15 cellular contexts compared by ENCODE assay signal in the genomic region with DNA sequence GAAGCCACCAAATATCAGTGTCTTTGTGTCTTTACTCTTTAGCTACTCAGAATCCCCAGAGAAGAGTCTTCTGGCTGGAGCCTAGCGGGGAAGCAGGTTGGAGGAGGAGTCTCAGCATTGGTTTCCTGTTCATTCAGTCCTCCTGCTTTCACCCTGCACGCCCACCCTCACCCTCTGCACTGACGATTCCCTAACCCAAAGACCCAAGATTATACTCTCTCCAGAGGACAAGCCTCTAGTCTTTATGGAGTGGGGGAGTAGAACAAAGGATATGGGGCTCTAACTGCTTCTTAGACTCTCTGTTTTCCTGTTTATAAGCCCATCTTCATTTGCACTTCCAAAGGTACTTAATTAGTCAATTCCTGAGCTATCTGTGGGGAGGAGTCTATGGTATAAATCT.
A peak's percentile ranks its signal among the peaks of the same experiment; 100 is the strongest.
DNase-seq lines count a peak whose midpoint lies in the region; TF ChIP-seq lines count a peak whose summit lies in the region.
"Had no signal": no experiment of that assay in that cellular context is flagged by ENCODE, and none has a peak within 500 bp of the region (broad histone marks: within the 10 kb centered on the region; RNA-seq: fewer than 3 reads in every experiment).

No MANE protein-coding gene starts in this region.

- no peak overlapping the region for H2BK120ac ChIP-seq in mesendoderm (ENCODE audit: low read depth, low read length)

- H4K20me1 ChIP-seq in BLaER1 (no peaks in the 10 kb centered on the region), Karpas-422 (ENCODE audit: insufficient read depth, low read depth, low read length) (no peaks in the 10 kb centered on the region)

- H3K27ac ChIP-seq in BLaER1 (no peak overlapping the region), Karpas-422 (ENCODE audit: low read length) (no peak overlapping the region), ectodermal cell (ENCODE audit: insufficient read depth, low read depth, low read length, poor library complexity, severe bottlenecking) (no peak overlapping the region), mesendoderm (ENCODE audit: low read depth, low read length) (no peak overlapping the region), esophagus muscularis mucosa (replicated peaks in 1 of 4) (no peak overlapping the region)
- H3K27ac ChIP-seq: SK-N-MC had no signal

- no peak overlapping the region for H4K5ac ChIP-seq in mesendoderm (ENCODE audit: low read length)

- H2BK15ac ChIP-seq in mesendoderm (replicated peaks; ENCODE audit: low read depth) = no peak overlapping the region

- 0 out of 2 replicates have a peak overlapping the region, but pooled peaks have one; percentile 9 for H2AFZ ChIP-seq in Karpas-422 (ENCODE audit: low read length)

- H2BK5ac ChIP-seq in mesendoderm (ENCODE audit: low read length) = no peak overlapping the region

- no peak overlapping the region for H3K56ac ChIP-seq in mesendoderm (ENCODE audit: low read length)

- H2AK5ac ChIP-seq in mesendoderm (ENCODE audit: low read length) = no peak overlapping the region

- H3K9me3 ChIP-seq in BLaER1 (no peaks in the 10 kb centered on the region), Karpas-422 (ENCODE audit: low read length) (no peaks in the 10 kb centered on the region), ectodermal cell (ENCODE audit: control insufficient read depth, low read length) (no peaks in the 10 kb centered on the region), esophagus muscularis mucosa (no peaks in the 10 kb centered on the region)

- H3K4me3 ChIP-seq in BLaER1 (no peak overlapping the region), Karpas-422 (ENCODE audit: low read length) (no peak overlapping the region), ectodermal cell (ENCODE audit: insufficient read depth, low read depth, low read length) (peak overlapping the region; percentile 7), mesendoderm (ENCODE audit: low read length) (no peak overlapping the region), esophagus muscularis mucosa (no peak overlapping the region)
- H3K4me3 ChIP-seq: SK-N-MC had no signal

- H3K9ac ChIP-seq in BLaER1 = no peak overlapping the region
- H3K9ac ChIP-seq in Karpas-422 (ENCODE audit: low read length) = no peak overlapping the region
- H3K9ac ChIP-seq in mesendoderm (ENCODE audit: low read length) = no peak overlapping the region

- H3K23ac ChIP-seq in mesendoderm (ENCODE audit: low read length) = no peak overlapping the region

- no peak overlapping the region for H3K18ac ChIP-seq in mesendoderm (ENCODE audit: low read length)

- no peaks in the 10 kb centered on the region for H3K9me2 ChIP-seq in Karpas-422 (replicated peaks; ENCODE audit: insufficient read depth, low read length)

- H3K4ac ChIP-seq in mesendoderm (ENCODE audit: low read depth, low read length) = no peak overlapping the region

- intact Hi-C loops in esophagus muscularis mucosa (cut with DNase I) = no loop called here

- H3K4me1 ChIP-seq in BLaER1 (peaks cover 13% of the 10 kb centered on the region), Karpas-422 (ENCODE audit: low read length) (no peaks in the 10 kb centered on the region), ectodermal cell (ENCODE audit: control insufficient read depth, insufficient read depth, low read length) (peaks cover 10% of the 10 kb centered on the region), mesendoderm (ENCODE audit: control insufficient read depth, low read depth, low read length) (no peaks in the 10 kb centered on the region), esophagus muscularis mucosa (no peaks in the 10 kb centered on the region)

- DNase-seq in Karpas-422 (no peak), mesendoderm (peak; percentile 73), GM20000 (ENCODE audit: low spot score) (no peak), esophagus muscularis mucosa (ENCODE audit: extremely low spot score) (no peak), epidermal melanocyte (ENCODE audit: insufficient read length, low spot score) (no peak), NCI-H82 (lab: John Stamatoyannopoulos, UW) (no peak)
- DNase-seq: HCEC 1CT, NCI-H1436 treated with DMSO at 0.1 percent for 48 hours, NCI-H2081, NCI-H226, NCI-H526, PC-3 had no signal

- H3K79me1 ChIP-seq in mesendoderm (ENCODE audit: low read length) = no peaks in the 10 kb centered on the region

- H3K36me3 ChIP-seq in BLaER1 = no peaks in the 10 kb centered on the region
- no peaks in the 10 kb centered on the region for H3K36me3 ChIP-seq in Karpas-422 (ENCODE audit: insufficient read depth, low read length)
- H3K36me3 ChIP-seq in ectodermal cell (ENCODE audit: control insufficient read depth, insufficient read depth, low read length) = no peaks in the 10 kb centered on the region
- H3K36me3 ChIP-seq in mesendoderm (ENCODE audit: control insufficient read depth, insufficient read depth, low read length) = no peaks in the 10 kb centered on the region
- no peaks in the 10 kb centered on the region for H3K36me3 ChIP-seq in esophagus muscularis mucosa

- TF ChIP-seq POLR2A in esophagus muscularis mucosa (IDR thresholded peaks at IDR 0.05; ENCODE audit: low read depth) = no peak

- WGBS in ectodermal cell, 2 experiments = 0 to 6% methylated on average over 1 to 2 of the region's 3 CpGs
- WGBS in mesendoderm (ENCODE audit: extremely low coverage, insufficient coverage, low lambda C conversion rate) = no CpG with 5 or more reads among the region's 3 CpGs
- WGBS in esophagus muscularis mucosa = 67% methylated on average over 3 of the region's 3 CpGs

- no peak overlapping the region for H4K8ac ChIP-seq in mesendoderm (ENCODE audit: low read depth, low read length)

- TF ChIP-seq CTCF in GM20000 (IDR thresholded peaks at IDR 0.05; ENCODE audit: extremely low read depth, missing control alignments) = no peak
- no peak for TF ChIP-seq CTCF in esophagus muscularis mucosa (IDR thresholded peaks at IDR 0.05)

- H3K4me2 ChIP-seq in BLaER1 (peak overlapping the region; percentile 45), Karpas-422 (ENCODE audit: low read depth, low read length, poor library complexity, severe bottlenecking) (no peak overlapping the region), mesendoderm (ENCODE audit: low read length) (no peak overlapping the region)

- TF ChIP-seq EP300 in esophagus muscularis mucosa (IDR thresholded peaks at IDR 0.05) = no peak

- H3K27me3 ChIP-seq in BLaER1 (no peaks in the 10 kb centered on the region), Karpas-422 (ENCODE audit: low read length) (no peaks in the 10 kb centered on the region), ectodermal cell (ENCODE audit: control insufficient read depth, insufficient read depth, low read length, poor library complexity, severe bottlenecking) (peaks cover 99% of the 10 kb centered on the region), mesendoderm (ENCODE audit: insufficient read depth, low read length, poor library complexity) (peaks cover 11% of the 10 kb centered on the region), esophagus muscularis mucosa (no peaks in the 10 kb centered on the region)

- no peaks in the 10 kb centered on the region for H3K79me2 ChIP-seq in Karpas-422 (ENCODE audit: low read length)
- H3K79me2 ChIP-seq in mesendoderm (ENCODE audit: control insufficient read depth, insufficient read depth, low read length) = no peaks in the 10 kb centered on the region
